ENCODE assay signal across 37 cellular contexts in the genomic region with DNA sequence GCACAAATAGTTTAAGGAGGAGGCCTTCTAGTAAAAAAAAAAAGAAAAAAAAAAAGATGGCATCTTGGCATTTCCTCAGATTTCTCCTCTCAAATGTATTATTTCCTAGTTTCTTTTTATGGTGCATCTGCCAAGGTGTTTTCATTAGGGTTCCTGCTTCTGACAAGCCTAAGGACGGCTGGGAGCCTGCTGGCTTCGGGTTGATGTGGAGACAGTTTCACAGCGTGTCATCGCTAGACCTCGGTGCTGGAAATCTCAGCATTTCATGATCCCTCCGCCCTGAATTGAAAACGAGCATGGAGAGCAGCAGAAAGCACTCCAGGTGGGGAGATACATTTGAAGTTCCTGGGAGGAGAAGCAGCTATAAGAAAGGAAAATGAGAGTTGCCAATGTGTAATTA.
"Had no signal": no experiment of that assay in that cellular context is flagged by ENCODE, and none has a peak within 500 bp of the region (broad histone marks: within the 10 kb centered on the region; RNA-seq: fewer than 3 reads in every experiment).

No MANE protein-coding gene starts in this region.

- H3K4me1 Mint-ChIP-seq: activated CD4-positive, alpha-beta T cell treated with anti-CD3 and anti-CD28 coated beads, Interleukin-2, amount 10 ng/mL, durations not matched to agents 24 days and 14 days; activated naive CD8-positive, alpha-beta T cell treated with anti-CD3 and anti-CD28 coated beads for 36 hours; naive B cell; stimulated activated memory B cell treated with anti-CD40 and anti-IgM and Interleukin-4, amounts not matched to agents 10 μg/mL and 1 μg/mL and 100 μg/mL, for 72 hours had no signal

- H3K27me3 Mint-ChIP-seq: activated CD4-positive, alpha-beta memory T cell treated with anti-CD3 and anti-CD28 coated beads for 36 hours; activated CD4-positive, alpha-beta T cell treated with anti-CD3 and anti-CD28 coated beads, Interleukin-2, amount 10 ng/mL, durations not matched to agents 24 days and 14 days; activated naive CD8-positive, alpha-beta T cell treated with anti-CD3 and anti-CD28 coated beads for 36 hours; brain; naive B cell; stimulated activated memory B cell treated with anti-CD40 and anti-IgM and Interleukin-4, amounts not matched to agents 10 μg/mL and 1 μg/mL and 100 μg/mL, for 72 hours had no signal

- H3K36me3 Mint-ChIP-seq: activated CD4-positive, alpha-beta memory T cell treated with anti-CD3 and anti-CD28 coated beads for 36 hours; activated naive CD8-positive, alpha-beta T cell treated with anti-CD3 and anti-CD28 coated beads for 36 hours; brain; naive B cell; stimulated activated memory B cell treated with anti-CD40 and anti-IgM and Interleukin-4, amounts not matched to agents 10 μg/mL and 1 μg/mL and 100 μg/mL, for 72 hours had no signal

- H3K9me3 Mint-ChIP-seq: activated CD4-positive, alpha-beta memory T cell treated with anti-CD3 and anti-CD28 coated beads for 36 hours; activated naive CD8-positive, alpha-beta T cell treated with anti-CD3 and anti-CD28 coated beads for 36 hours; stimulated activated memory B cell treated with anti-CD40 and anti-IgM and Interleukin-4, amounts not matched to agents 10 μg/mL and 1 μg/mL and 100 μg/mL, for 72 hours had no signal

- H3K27ac Mint-ChIP-seq: activated CD4-positive, alpha-beta memory T cell treated with anti-CD3 and anti-CD28 coated beads for 36 hours; activated CD4-positive, alpha-beta T cell treated with anti-CD3 and anti-CD28 coated beads, Interleukin-2, amount 10 ng/mL, durations not matched to agents 24 days and 14 days; activated naive CD4-positive, alpha-beta T cell treated with anti-CD3 and anti-CD28 coated beads for 36 hours; activated naive CD8-positive, alpha-beta T cell treated with anti-CD3 and anti-CD28 coated beads for 36 hours; activated T-helper 1 cell treated with anti-CD3 and anti-CD28 coated beads, Interleukin-12 subunit alpha, Interleukin-12 subunit beta, Interleukin-2, Interleukin-4 antibody, amounts not matched to agents 30 ng/mL and 10 ng/mL and 1 ng/mL, durations not matched to agents 14 hours and 24 hours and 36 hours; brain; nephron progenitor cell; stimulated activated memory B cell treated with anti-CD40 and anti-IgM and Interleukin-4, amounts not matched to agents 10 μg/mL and 1 μg/mL and 100 μg/mL, for 72 hours had no signal

- H3K27ac ChIP-seq: adrenal gland, ascending aorta, cardiac muscle cell, colonic mucosa, gastrocnemius medialis, pancreas, right atrium auricular region, stomach, upper lobe of left lung, vagina, WERI-Rb-1 had no signal

- H3K4me1 ChIP-seq: adrenal gland, ascending aorta, colonic mucosa, gastrocnemius medialis, pancreas, right atrium auricular region, stomach, upper lobe of left lung, vagina had no signal

- H3K4me2 ChIP-seq: smooth muscle cell had no signal

- H3K36me3 ChIP-seq: adrenal gland, ascending aorta, cardiac muscle cell, colonic mucosa, gastrocnemius medialis, pancreas, right atrium auricular region, stomach, thyroid gland, upper lobe of left lung, vagina, WERI-Rb-1 had no signal

- DNase-seq: activated CD4-positive, alpha-beta memory T cell treated with anti-CD3 and anti-CD28 coated beads for 36 hours; activated CD4-positive, alpha-beta T cell treated with anti-CD3 and anti-CD28 coated beads, Interleukin-2, amount 10 ng/mL, durations not matched to agents 24 days and 14 days; activated CD4-positive, CD25-positive, alpha-beta regulatory T cell treated with anti-CD3 and anti-CD28 coated beads, Interleukin-2, amount 50 U/mL, for 72 hours; activated CD8-positive, alpha-beta memory T cell treated with anti-CD3 and anti-CD28 coated beads, Interleukin-2, amount 50 U/mL, for 4 hours; activated effector memory CD4-positive, alpha-beta T cell treated with anti-CD3 and anti-CD28 coated beads, Interleukin-2, amount 50 U/mL, for 16 hours; activated naive CD4-positive, alpha-beta T cell treated with anti-CD3 and anti-CD28 coated beads for 36 hours; activated naive CD8-positive, alpha-beta T cell treated with anti-CD3 and anti-CD28 coated beads for 36 hours; activated T-cell treated with anti-CD3 and anti-CD28 coated beads, Interleukin-2, amount 50 U/mL, for 1 hour; adrenal gland; cerebellar nuclear complex; colonic mucosa; effector memory CD4-positive, alpha-beta T cell; erythroblast; gastrocnemius medialis; glutamatergic neuron; islet precursor cell; left cardiac atrium; left ventricle myocardium superior; naive B cell; nephron progenitor cell; nucleus accumbens; pancreas; stimulated activated CD4-positive, alpha-beta T cell treated with anti-CD3 and anti-CD28 coated beads, Interleukin-1b, Interleukin-23, amount 100 ng/mL, for 48 hours; stimulated activated CD4-positive, alpha-beta T cell treated with anti-CD3 and anti-CD28 coated beads, Interleukin-4, amount 100 ng/mL, for 4 hours; stimulated activated CD8-positive, alpha-beta memory T cell treated with anti-CD3 and anti-CD28 coated beads, Interleukin-4, amount 100 ng/mL, for 48 hours; stomach; thyroid gland; upper lobe of left lung; WERI-Rb-1 had no signal

- H3K27me3 ChIP-seq: adrenal gland, ascending aorta, cardiac muscle cell, colonic mucosa, gastrocnemius medialis, pancreas, right atrium auricular region, stomach, thyroid gland, upper lobe of left lung, vagina had no signal

- H3K4me3 Mint-ChIP-seq: activated CD4-positive, alpha-beta memory T cell treated with anti-CD3 and anti-CD28 coated beads for 36 hours; activated CD4-positive, alpha-beta T cell treated with anti-CD3 and anti-CD28 coated beads, Interleukin-2, amount 10 ng/mL, durations not matched to agents 24 days and 14 days; activated naive CD4-positive, alpha-beta T cell treated with anti-CD3 and anti-CD28 coated beads for 36 hours; activated naive CD8-positive, alpha-beta T cell treated with anti-CD3 and anti-CD28 coated beads for 36 hours; activated T-helper 1 cell treated with anti-CD3 and anti-CD28 coated beads, Interleukin-12 subunit alpha, Interleukin-12 subunit beta, Interleukin-2, Interleukin-4 antibody, amounts not matched to agents 30 ng/mL and 10 ng/mL and 1 ng/mL, durations not matched to agents 14 hours and 24 hours and 36 hours; brain; naive B cell; nephron progenitor cell; stimulated activated memory B cell treated with anti-CD40 and anti-IgM and Interleukin-4, amounts not matched to agents 10 μg/mL and 1 μg/mL and 100 μg/mL, for 72 hours had no signal

- H3K9me3 ChIP-seq: adrenal gland, ascending aorta, colonic mucosa, gastrocnemius medialis, pancreas, right atrium auricular region, stomach, thyroid gland, upper lobe of left lung, vagina had no signal

- ATAC-seq: gastrocnemius medialis; left cardiac atrium; left ventricle myocardium superior; pancreas; stimulated activated memory B cell treated with anti-CD40 and anti-IgM and Interleukin-4, amounts not matched to agents 10 μg/mL and 1 μg/mL and 100 μg/mL, for 72 hours had no signal

- H3K4me3 ChIP-seq: adrenal gland, ascending aorta, cardiac muscle cell, colonic mucosa, gastrocnemius medialis, pancreas, right atrium auricular region, smooth muscle cell, stomach, thyroid gland, upper lobe of left lung, vagina had no signal
